Comparison of ENCODE assay signal across 8 cellular contexts in the genomic region with DNA sequence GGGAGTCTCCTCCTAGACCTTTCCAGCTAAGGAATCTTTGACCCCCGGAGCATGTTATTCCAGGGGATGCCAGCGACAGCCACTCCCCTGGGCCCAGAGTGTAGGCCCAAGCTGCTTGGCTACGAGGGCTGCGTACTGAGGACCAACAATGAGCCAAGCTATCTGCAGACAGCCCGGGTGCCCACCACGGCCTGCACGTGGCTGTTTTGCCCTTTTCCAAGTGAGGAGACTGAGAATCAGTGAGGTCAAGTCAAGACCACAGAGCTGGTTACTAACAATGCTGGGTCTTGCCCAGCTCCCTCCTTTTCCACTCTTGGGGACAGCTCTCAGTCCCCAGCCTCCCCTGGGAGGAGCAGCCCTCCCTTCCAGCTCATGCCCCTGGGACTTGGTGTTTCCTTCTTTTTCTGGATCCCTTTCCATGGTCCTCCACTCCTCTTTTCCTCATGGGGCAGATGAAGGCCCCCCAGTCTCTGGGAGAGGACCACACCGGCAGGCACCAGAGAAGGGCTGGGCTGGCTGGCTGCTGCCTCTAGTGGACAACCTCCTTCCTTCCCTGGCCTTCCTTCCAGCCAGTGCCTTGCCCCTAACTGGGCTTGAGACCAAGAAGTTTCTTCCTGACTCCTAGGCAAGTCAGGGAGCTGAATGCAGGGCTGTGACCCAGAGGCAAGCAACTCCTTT. TPM values are rescaled to one million over a fixed set of nuclear protein-coding genes. Genes with fewer than 3 reads are reported as not detected.
DNase-seq lines count a peak whose midpoint lies in the region; ATAC-seq, FAIRE-seq and TF ChIP-seq lines count a peak whose summit lies in the region.

No MANE protein-coding gene starts in this region.

- POLR2A ChIA-PET in GM12878 (lab: Charles Lee), result no interaction called here

- DNase-seq in NCI-H2227 (lab: John Stamatoyannopoulos, UW; ENCODE audit: unreplicated experiment) (peak; percentile 7), NCI-H2227 treated with DMSO at 0.1 percent for 48 hours (lab: John Stamatoyannopoulos, UW) (no peak), GM12878 (ENCODE audit: low read depth, low spot score) (no peak), keratinocyte (ENCODE audit: low read depth, low spot score) (no peak), thoracic aorta (ENCODE audit: low spot score) (no peak), CD14-positive monocyte (ENCODE audit: low spot score) (no peak)

- no peaks in the 10 kb centered on the region for H3K36me3 Mint-ChIP-seq in CD14-positive monocyte

- dilution Hi-C loops in keratinocyte (cut with MboI; ENCODE audit: extremely low pct_ligation_motif_present, low sequenced_read_pairs), result no loop called here

- H3K4me3 Mint-ChIP-seq in CD14-positive monocyte, result peak overlapping the region in 1 of 2 donors; percentile 75

- H3K79me2 ChIP-seq in GM12878 (ENCODE audit: control insufficient read depth, insufficient read depth, low read length) (no peaks in the 10 kb centered on the region), keratinocyte (ENCODE audit: control insufficient read depth, insufficient read depth, low read length) (peaks cover 42% of the 10 kb centered on the region)

- H4K20me1 ChIP-seq in GM12878 (ENCODE audit: control insufficient read depth, insufficient read depth), result no peaks in the 10 kb centered on the region
- H4K20me1 ChIP-seq in keratinocyte (ENCODE audit: control insufficient read depth, extremely low read depth, insufficient read depth, low read length), result no peaks in the 10 kb centered on the region

- peaks cover 0 to 10% (median 2%) of the 10 kb centered on the region in 7 donors for H3K9me3 Mint-ChIP-seq in CD14-positive monocyte

- H3K27me3 ChIP-seq in GM12878 (replicated peaks in 1 of 2; ENCODE audit: control insufficient read depth in 2 of 2, insufficient read depth in 2 of 2, low read length in 1 of 2) (peaks cover 0 to 8% of the 10 kb centered on the region in 2 experiments; a peak in 3 of 4 replicates), keratinocyte (ENCODE audit: control insufficient read depth, extremely low read depth, insufficient read depth, low read length) (no peaks in the 10 kb centered on the region), thoracic aorta (replicated peaks; ENCODE audit: insufficient read depth) (no peaks in the 10 kb centered on the region)

- no peak for TF ChIP-seq EP300 in GM12878 (IDR thresholded peaks at IDR 0.05; ENCODE audit: borderline replicate concordance in 1 of 2, control insufficient read depth in 1 of 2, low read depth in 2 of 2, low read length in 2 of 2)

- H3K36me3 ChIP-seq in GM12878 (ENCODE audit: control insufficient read depth in 2 of 2, insufficient read depth in 2 of 2, low read length in 1 of 2), result no peaks in the 10 kb centered on the region
- no peaks in the 10 kb centered on the region for H3K36me3 ChIP-seq in keratinocyte (ENCODE audit: control insufficient read depth in 2 of 2, extremely low read depth in 1 of 2, insufficient read depth in 2 of 2, low read length in 2 of 2)
- no peaks in the 10 kb centered on the region for H3K36me3 ChIP-seq in thoracic aorta

- H3K4me1 Mint-ChIP-seq in CD14-positive monocyte, result peaks cover 2% of the 10 kb centered on the region

- intact Hi-C loops in GM12878 (cut with micrococcal nuclease; ENCODE audit: unreplicated experiment) (no loop called here), CD14-positive monocyte (cut with micrococcal nuclease) (no loop called here)

- SMC1A ChIA-PET in GM12878 (lab: Charles Lee; ENCODE audit: uncharacterized antibody, unreplicated experiment), result no interaction called here

- H3K27me3 Mint-ChIP-seq in CD14-positive monocyte (ENCODE audit: low read depth in 3 of 3), result peaks cover 48 to 65% (median 53%) of the 10 kb centered on the region in 3 donors

- no peaks in the 10 kb centered on the region for H3K9me1 ChIP-seq in keratinocyte (ENCODE audit: control insufficient read depth, extremely low read depth, insufficient read depth, low read length)

- H2AFZ ChIP-seq in GM12878 (ENCODE audit: control insufficient read depth, low read depth, low read length) (no peak overlapping the region), keratinocyte (ENCODE audit: control insufficient read depth, low read length) (peak overlapping the region; percentile 79)

- WGBS in GM12878 (ENCODE audit: insufficient coverage, insufficient replicate concordance, low lambda C conversion rate, missing lambda C conversion rate), result 30% methylated on average over 8 of the region's 8 CpGs

- H3K4me1 ChIP-seq in GM12878 (ENCODE audit: control insufficient read depth, insufficient read depth, low read length) (no peaks in the 10 kb centered on the region), keratinocyte (ENCODE audit: control insufficient read depth, extremely low read depth, insufficient read depth, low read length) (peaks cover 24% of the 10 kb centered on the region), thoracic aorta (ENCODE audit: control insufficient read depth in 1 of 2, low read depth in 2 of 2) (peaks cover 0 to 17% of the 10 kb centered on the region in 2 donors)

- no peak for TF ChIP-seq POLR2A in GM12878 (IDR thresholded peaks at IDR 0.05; ENCODE audit: low read depth, low read length)

- H3K9me3 ChIP-seq in GM12878 (replicated peaks; ENCODE audit: control insufficient read depth, insufficient read depth, low read length) (no peaks in the 10 kb centered on the region), keratinocyte (ENCODE audit: control insufficient read depth, low read depth, low read length) (no peaks in the 10 kb centered on the region), thoracic aorta (no peaks in the 10 kb centered on the region)

- H3K9ac ChIP-seq in GM12878 (ENCODE audit: control insufficient read depth, insufficient read depth, low read length) (no peak overlapping the region), keratinocyte (ENCODE audit: control insufficient read depth, extremely low read depth, insufficient read depth, low read length) (peak overlapping the region; percentile 86)

- H3K27ac ChIP-seq in GM12878 (ENCODE audit: control insufficient read depth, insufficient read depth) (no peak overlapping the region), keratinocyte (ENCODE audit: control insufficient read depth, insufficient read depth, low read length) (peak overlapping the region; percentile 80), thoracic aorta (peak overlapping the region in 1 of 2 donors; percentile 38)

- RAD21 ChIA-PET in GM12878 (lab: Charles Lee; ENCODE audit: unreplicated experiment), result no interaction called here

- BruUV-seq in GM12878 (replicated peaks; lab: Mats Ljungman, UMichigan), result no TSS peak

- TF ChIP-seq CTCF in GM12878 (IDR thresholded peaks at IDR 0.05 in 2 of 3, conservative IDR thresholded peaks at IDR 0.05 in 1 of 3; ENCODE audit: control insufficient read depth in 2 of 3, extremely low read depth in 1 of 3, insufficient read depth in 1 of 3, low read depth in 3 of 3, low read length in 3 of 3) (0 out of 6 replicates have a peak, but pooled peaks of 1 of the 3 experiments have one; percentile 3), keratinocyte (optimal IDR thresholded peaks at IDR 0.05 in 1 of 3, IDR thresholded peaks at IDR 0.05 in 1 of 3, conservative IDR thresholded peaks at IDR 0.05 in 1 of 3; ENCODE audit: extremely low read depth in 1 of 3, insufficient read depth in 2 of 3, low read length in 3 of 3) (peak; percentile 64 to 78 (median 76)), thoracic aorta (IDR thresholded peaks at IDR 0.05) (peak; percentile 51), CD14-positive monocyte (IDR thresholded peaks at IDR 0.05) (no peak)

- no peak for TF ChIP-seq RAD21 in GM12878 (IDR thresholded peaks at IDR 0.05; ENCODE audit: insufficient read depth, low read depth, low read length)

- ATAC-seq in GM12878 (peak; percentile 63), thoracic aorta (ENCODE audit: insufficient number of reproducible peaks, low FRiP score, low read depth) (peak; percentile 81), HG03521 (IDR thresholded peaks at IDR 0.05; ENCODE audit: unreplicated experiment) (no peak), GM21786 (IDR thresholded peaks at IDR 0.05; ENCODE audit: unreplicated experiment) (no peak)

- FAIRE-seq in GM12878 (lab: Jason Lieb, UNC), result no peak
- peak; percentile 26 for FAIRE-seq in keratinocyte (lab: Jason Lieb, UNC)

- H3K4me2 ChIP-seq in GM12878 (ENCODE audit: control insufficient read depth, insufficient read depth) (no peak overlapping the region), keratinocyte (ENCODE audit: control insufficient read depth, extremely low read depth, insufficient read depth, low read depth, low read length) (peak overlapping the region; percentile 99)

- CTCF ChIA-PET in GM12878 (lab: Yijun Ruan, JAX), result no interaction called here

- in situ Hi-C loops in GM12878 (cut with MboI), result no loop called here

- H3K27ac Mint-ChIP-seq in CD14-positive monocyte, result no peak overlapping the region

- H3K4me3 ChIP-seq in GM12878 (no peak overlapping the region), keratinocyte (ENCODE audit: control insufficient read depth in 2 of 3, extremely low read depth in 1 of 3, insufficient read depth in 2 of 3, low read depth in 1 of 3, low read length in 3 of 3) (peak overlapping the region; percentile 81 to 88 (median 81)), thoracic aorta (peak overlapping the region; percentile 72)

RNA-seq across cellular contexts. Expression of gene MALL, which starts 0.6 kb away (rescaled TPM):
- total RNA-seq in GM12878 (2013; cell fraction: nucleolus; rRNA removed), result not detected in 2 replicates
- total RNA-seq in GM12878 (2014; rRNA removed), result not detected in 2 replicates
- not detected in 2 replicates for total RNA-seq in GM12878 (2014; rRNA removed; fragmentation: Illumina TruSeq; extraction: Trizol)
- total RNA-seq in GM12878 (2021), result 0.26 and 0.27 TPM in 2 replicates
- polyA plus RNA-seq in GM12878 (2011; ENCODE audit: low read depth), result not detected
- polyA plus RNA-seq in GM12878 (2011; rRNA removed), result not detected in 2 replicates
- polyA plus RNA-seq in GM12878 (2011; cell fraction: cytosol; rRNA removed), result not detected in 2 replicates
- polyA plus RNA-seq in GM12878 (2011; cell fraction: nucleus; rRNA removed), result not detected in 2 replicates
- not detected in 2 replicates for polyA plus RNA-seq in GM12878 (2012)
- polyA plus RNA-seq in GM12878 (2014; fragmentation: Illumina TruSeq; extraction: Trizol), result not detected in 2 replicates
- polyA plus RNA-seq in GM12878 (2014; fragmentation: Nextera tagmentation; extraction: Ambion mirVana), result not detected
- not detected in 2 replicates for polyA plus RNA-seq in GM12878 (2014; rRNA removed)
- not detected for polyA plus RNA-seq in GM12878 (2016; fragmentation: Nextera tagmentation; extraction: Ambion mirVana)
- polyA minus RNA-seq in GM12878 (2011; rRNA and poly(A)+ RNA removed), result not detected in 2 replicates
- polyA minus RNA-seq in GM12878 (2011; cell fraction: cytosol; rRNA and poly(A)+ RNA removed), result not detected in 2 replicates
- polyA minus RNA-seq in GM12878 (2011; cell fraction: nucleus; rRNA and poly(A)+ RNA removed), result not detected in 2 replicates
- polyA plus RNA-seq in keratinocyte, result 11.1 to 80.8 TPM (median 29.0 TPM) in 3 replicates
- 7.6 TPM for polyA plus RNA-seq in keratinocyte (2011; ENCODE audit: low read depth)
- polyA plus RNA-seq in keratinocyte (2011; cell fraction: cytosol; rRNA removed), result 37.5 and 48.1 TPM in 2 replicates
- 22.1 and 22.4 TPM in 2 replicates for polyA plus RNA-seq in keratinocyte (2011; cell fraction: nucleus; rRNA removed)
- polyA plus RNA-seq in keratinocyte (2012; ENCODE audit: low replicate concordance), result 66.5 and 66.8 TPM in 2 replicates
- 12.4 to 62.5 TPM (median 24.6 TPM) in 3 replicates for polyA minus RNA-seq in keratinocyte
- 25.9 TPM for polyA minus RNA-seq in keratinocyte (2011; cell fraction: cytosol; rRNA and poly(A)+ RNA removed)
- polyA minus RNA-seq in keratinocyte (2011; cell fraction: nucleus; rRNA and poly(A)+ RNA removed), result 7.0 and 8.2 TPM in 2 replicates
- total RNA-seq in thoracic aorta, result 10 to 100 TPM; 25.3 to 27.6 TPM
- polyA plus RNA-seq in CD14-positive monocyte, result under 1 TPM in 1 of 2 donors, not detected in 1; 0.12 TPM

Comparison
In these comparisons a context has a peak if more than half of its experiments do, and no peak if none do; other contexts are left out.
1. ATAC-seq: peak in GM12878 (single experiment) and thoracic aorta (single experiment); none in HG03521 (single experiment) and GM21786 (single experiment).
2. RNA of gene MALL, which starts 0.6 kb away (polyA plus RNA-seq): 7.6 to 80.8 TPM in keratinocyte; 0.12 TPM in CD14-positive monocyte and not detected in GM12878; every median in the first group is over 4 times any median in the second.